ENCODE assay signal across 6 cellular contexts in the genomic region with DNA sequence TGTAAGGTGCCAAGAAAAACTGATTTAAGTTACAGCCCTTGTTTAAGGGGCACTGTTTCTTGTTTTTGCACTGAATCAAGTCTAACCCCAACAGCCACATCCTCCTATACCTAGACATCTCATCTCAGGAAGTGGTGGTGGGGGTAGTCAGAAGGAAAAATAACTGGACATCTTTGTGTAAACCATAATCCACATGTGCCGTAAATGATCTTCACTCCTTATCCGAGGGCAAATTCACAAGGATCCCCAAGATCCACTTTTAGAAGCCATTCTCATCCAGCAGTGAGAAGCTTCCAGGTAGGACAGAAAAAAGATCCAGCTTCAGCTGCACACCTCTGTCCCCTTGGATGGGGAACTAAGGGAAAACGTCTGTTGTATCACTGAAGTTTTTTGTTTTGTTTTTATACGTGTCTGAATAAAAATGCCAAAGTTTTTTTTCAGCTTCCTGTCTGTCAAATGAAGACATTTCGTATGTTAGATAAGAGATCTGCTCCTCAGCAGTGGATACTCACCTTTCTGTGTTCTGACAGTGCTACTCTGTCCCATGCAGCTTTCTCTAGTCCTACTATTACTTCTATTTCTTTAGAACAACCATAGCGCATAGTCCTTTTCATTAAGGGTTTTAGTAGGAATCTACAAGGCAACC. TPM values are rescaled to one million over a fixed set of nuclear protein-coding genes. Genes with fewer than 3 reads are reported as not detected.
DNase-seq lines count a peak whose midpoint lies in the region; ATAC-seq, FAIRE-seq and TF ChIP-seq lines count a peak whose summit lies in the region.

No MANE protein-coding gene starts in this region.

- DNase-seq in small intestine, result peak; percentile 44
- DNase-seq in left lobe of liver (ENCODE audit: low spot score), result no peak
- DNase-seq in 8988T, result no peak
- no peak for DNase-seq in HuH-7.5 (ENCODE audit: low spot score)

- no peak for TF ChIP-seq CTCF in Loucy (conservative IDR thresholded peaks at IDR 0.05; ENCODE audit: low read length)

- H3K27ac ChIP-seq in duodenal mucosa (ENCODE audit: low read depth, low read length), result no peak overlapping the region
- peak overlapping the region; percentile 89 for H3K27ac ChIP-seq in small intestine (ENCODE audit: low read depth in 1 of 2, low read length in 1 of 2)

- peaks cover 35% of the 10 kb centered on the region for H4K20me1 ChIP-seq in Loucy (ENCODE audit: insufficient read depth, low read length, poor library complexity, severe bottlenecking)

- FAIRE-seq in small intestine (lab: Jason Lieb, UNC), result no peak

- ATAC-seq in left lobe of liver, result no peak

- WGBS in small intestine, 3 donors, result 31 to 36% (median 34%) methylated on average over 6 of the region's 6 CpGs

- H3K27me3 ChIP-seq in Loucy (ENCODE audit: insufficient read depth, low read length, poor library complexity, severe bottlenecking) (peaks cover 5% of the 10 kb centered on the region), duodenal mucosa (ENCODE audit: control insufficient read depth in 1 of 2, insufficient read depth in 2 of 2, low read length in 2 of 2) (no peaks in the 10 kb centered on the region), small intestine (ENCODE audit: control insufficient read depth in 2 of 2, insufficient read depth in 2 of 2, low read length in 2 of 2) (no peaks in the 10 kb centered on the region)

- no peaks in the 10 kb centered on the region for H3K9me2 ChIP-seq in Loucy (replicated peaks; ENCODE audit: low read depth, low read length)

- H3K9me3 ChIP-seq in Loucy (ENCODE audit: insufficient read depth, low read depth, low read length), result no peaks in the 10 kb centered on the region
- H3K9me3 ChIP-seq in duodenal mucosa (ENCODE audit: control insufficient read depth in 1 of 2, low read length in 2 of 2), result no peaks in the 10 kb centered on the region
- no peaks in the 10 kb centered on the region for H3K9me3 ChIP-seq in small intestine (ENCODE audit: control insufficient read depth, low read depth)

- 0 out of 2 replicates have a peak overlapping the region, but pooled peaks have one; percentile 65 for H2AFZ ChIP-seq in Loucy (ENCODE audit: low read length)

- H3K4me1 ChIP-seq in Loucy (ENCODE audit: insufficient read depth, low read length, poor library complexity, severe bottlenecking) (peaks cover 36% of the 10 kb centered on the region), duodenal mucosa (ENCODE audit: control insufficient read depth in 1 of 2, insufficient read depth in 2 of 2, low read length in 2 of 2) (peaks cover 30 to 39% of the 10 kb centered on the region in 2 donors), small intestine (ENCODE audit: control insufficient read depth in 2 of 2, insufficient read depth in 1 of 2, low read depth in 1 of 2, low read length in 1 of 2) (peaks cover 0 to 5% of the 10 kb centered on the region in 2 donors)

- peaks cover 15% of the 10 kb centered on the region; the same call in 1 of the 2 replicates for H3K36me3 ChIP-seq in Loucy (ENCODE audit: insufficient read depth, low read length)
- H3K36me3 ChIP-seq in duodenal mucosa (ENCODE audit: control insufficient read depth in 1 of 2, insufficient read depth in 2 of 2, low read length in 2 of 2), result peaks cover 18 to 44% of the 10 kb centered on the region in 2 donors
- peaks cover 4 to 25% of the 10 kb centered on the region in 2 donors for H3K36me3 ChIP-seq in small intestine (ENCODE audit: control insufficient read depth in 2 of 2, insufficient read depth in 2 of 2, low read length in 2 of 2)

- peak overlapping the region; percentile 76 for H3K9ac ChIP-seq in Loucy (ENCODE audit: low read depth, low read length, poor library complexity, severe bottlenecking)
- peak overlapping the region; percentile 60 to 65 for H3K9ac ChIP-seq in duodenal mucosa (ENCODE audit: low read depth in 1 of 2, low read length in 2 of 2)

- H3K4me2 ChIP-seq in Loucy (ENCODE audit: low read depth, low read length, poor library complexity, severe bottlenecking), result peak overlapping the region; percentile 92

- no peaks in the 10 kb centered on the region; the same call in 1 of the 2 replicates for H3F3A ChIP-seq in Loucy (ENCODE audit: low read depth)

- peaks cover 39% of the 10 kb centered on the region for H3K79me2 ChIP-seq in Loucy (ENCODE audit: insufficient read depth, low read length)

- H3K4me3 ChIP-seq in Loucy (ENCODE audit: low read length, poor library complexity, severe bottlenecking) (peak overlapping the region; percentile 86), duodenal mucosa (ENCODE audit: low read depth in 1 of 2, low read length in 2 of 2) (peak overlapping the region; percentile 64 to 84), small intestine (ENCODE audit: low read depth in 1 of 2, low read length in 2 of 2) (no peak overlapping the region)

RNA-seq across cellular contexts. Expression of gene PA2G4, which starts 1.2 kb away (rescaled TPM):
- polyA plus RNA-seq in small intestine, result 100 to 1,000 TPM in 1 of 3 donors, 10 to 100 TPM in 2; 63.7 to 156 (median 68.6) TPM
- 32.3 TPM for total RNA-seq in left lobe of liver

RNA-seq across cellular contexts. Expression of gene RPL41, which starts 13.2 kb away (rescaled TPM):
- 1,000 to 10,000 TPM; 3,267 to 7,277 (median 6,102) TPM for polyA plus RNA-seq in small intestine
- total RNA-seq in left lobe of liver, result 1,359 TPM

RNA-seq across cellular contexts. Expression of gene ZC3H10, which starts 14.9 kb away (rescaled TPM):
- polyA plus RNA-seq in small intestine, result 1 to 10 TPM; 1.1 to 2.8 (median 1.3) TPM
- total RNA-seq in left lobe of liver, result 4.6 TPM

RNA-seq across cellular contexts. Expression of gene ERBB3, which starts 23.2 kb away (rescaled TPM):
- polyA plus RNA-seq in small intestine, result 100 to 1,000 TPM in 1 of 3 donors, 10 to 100 TPM in 2; 53.0 to 131 (median 81.1) TPM
- 93.2 TPM for total RNA-seq in left lobe of liver

RNA-seq across cellular contexts. Expression of gene ESYT1, which starts 24.9 kb away (rescaled TPM):
- 10 to 100 TPM in 1 of 3 donors, 1 to 10 TPM in 2; 2.7 to 51.8 (median 7.8) TPM for polyA plus RNA-seq in small intestine
- total RNA-seq in left lobe of liver, result 62.2 TPM

Comparison
In these comparisons a context has a peak if more than half of its experiments do, and no peak if none do; other contexts are left out.
1. H3K4me3 ChIP-seq: peak in Loucy (single experiment) and duodenal mucosa (2 of 2); none in small intestine (0 of 2).